8 cellular contexts compared by ENCODE assay signal in the genomic region with DNA sequence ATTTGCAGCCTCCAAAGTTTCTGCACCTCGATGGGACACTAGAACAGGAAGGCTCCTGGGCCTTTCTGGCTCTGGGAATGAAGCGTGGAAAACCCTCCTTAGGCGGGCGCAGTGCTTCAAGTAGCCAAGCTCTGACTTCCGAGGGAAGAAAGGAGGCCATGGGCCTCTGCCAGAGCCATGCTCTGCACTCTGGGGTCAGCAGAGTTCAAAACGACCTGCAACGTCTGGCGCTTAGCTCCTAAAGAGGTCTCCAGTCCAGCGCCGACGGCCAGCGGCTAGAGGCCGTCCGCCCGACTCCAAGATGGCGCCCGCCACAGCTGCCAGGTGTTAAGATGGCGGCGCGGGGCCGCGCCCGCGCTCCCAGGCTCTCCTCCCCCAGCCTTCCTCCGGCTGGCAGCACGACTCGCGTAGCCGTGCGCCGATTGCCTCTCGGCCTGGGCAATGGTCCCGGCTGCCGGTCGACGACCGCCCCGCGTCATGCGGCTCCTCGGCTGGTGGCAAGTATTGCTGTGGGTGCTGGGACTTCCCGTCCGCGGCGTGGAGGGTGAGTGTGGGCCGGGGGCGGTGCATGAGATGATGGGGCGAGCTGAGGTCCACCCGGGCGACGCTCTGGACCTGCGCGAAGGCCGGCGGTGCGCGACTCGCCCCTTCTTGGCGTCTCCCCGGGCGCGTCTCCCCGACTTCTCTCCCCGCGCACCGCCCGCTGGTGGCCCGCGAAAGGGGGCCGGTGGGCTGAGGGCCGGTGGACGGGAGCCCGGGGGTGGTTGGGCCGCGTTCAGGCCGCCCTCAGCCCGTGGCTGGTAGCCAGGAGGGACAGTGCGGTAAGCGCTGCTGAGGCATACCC. TPM values are rescaled to one million over a fixed set of nuclear protein-coding genes. Genes with fewer than 3 reads are reported as not detected.
DNase-seq lines count a peak whose midpoint lies in the region; ATAC-seq and TF ChIP-seq lines count a peak whose summit lies in the region.

TSS of gene TXNDC15 (plus strand) at position 385 of the 844 bp plus-strand sequence. CDS start at position 442, 57 bp downstream.

- TF ChIP-seq CTCF in GM10248 (IDR thresholded peaks at IDR 0.05; ENCODE audit: control extremely low read depth, extremely low read depth, low read depth, missing control alignments) (no peak), HFFc6 (IDR thresholded peaks at IDR 0.05) (0 out of 2 replicates have a peak, but pooled peaks have one; percentile 8), adrenal gland (IDR thresholded peaks at IDR 0.05) (no peak), progenitor cell of endocrine pancreas (IDR thresholded peaks at IDR 0.05; ENCODE audit: unreplicated experiment) (no peak), upper lobe of right lung (IDR thresholded peaks at IDR 0.05) (no peak)

- ATAC-seq in left cardiac atrium (peak; percentile 96 to 98), upper lobe of right lung (peak; percentile 98)

- H3K27ac ChIP-seq in adrenal gland (peak within 1 kb of the TSS; percentile 80 to 98 (median 92)), upper lobe of right lung (peak within 1 kb of the TSS; percentile 93)

- DNase-seq in GM10248 (ENCODE audit: extremely low spot score): peak; percentile 91
- DNase-seq in HFFc6: peak; percentile 72
- peak; percentile 15 for DNase-seq in NCI-H1048 (lab: John Stamatoyannopoulos, UW)
- DNase-seq in T-helper 1 cell: peak; percentile 57 to 86 (median 71)
- DNase-seq in adrenal gland: peak; percentile 87 to 95 (median 87)
- DNase-seq in left cardiac atrium: peak; percentile 92
- peak; percentile 70 for DNase-seq in progenitor cell of endocrine pancreas (ENCODE audit: low spot score, unreplicated experiment)
- DNase-seq in upper lobe of right lung: peak; percentile 95

- peak within 1 kb of the TSS; percentile 93 for H3K4me3 Mint-ChIP-seq in HFFc6
- H3K4me3 Mint-ChIP-seq in progenitor cell of endocrine pancreas (ENCODE audit: low read depth): peak within 1 kb of the TSS; percentile 93

- H3K4me3 ChIP-seq in adrenal gland (peak within 1 kb of the TSS; percentile 72 to 90 (median 78)), upper lobe of right lung (peak within 1 kb of the TSS; percentile 93)

- H3K9me3 Mint-ChIP-seq in HFFc6 (no peaks in the 10 kb centered on the region), progenitor cell of endocrine pancreas (ENCODE audit: low read depth) (no peaks in the 10 kb centered on the region)

- H3K9me3 ChIP-seq in adrenal gland (replicated peaks in 1 of 3): no peaks in the 10 kb centered on the region
- H3K9me3 ChIP-seq in upper lobe of right lung: no peaks in the 10 kb centered on the region

- H3K27me3 ChIP-seq in adrenal gland (no peaks in the 10 kb centered on the region), upper lobe of right lung (no peaks in the 10 kb centered on the region)

- intact Hi-C loops in adrenal gland (cut with DNase I) (no loop called here), left cardiac atrium (cut with DNase I) (loop anchor here in 1 of 2 donors (2.0 kb wide), 1 partner anchor 31 kb away; the partner anchor contains the start of gene PCBD2), upper lobe of right lung (cut with DNase I) (no loop called here)

- POLR2A ChIA-PET in GM10248 (lab: Yijun Ruan, JAX): interaction anchor here (0.5 to 2.0 kb wide), 3 partner anchors 11 to 137 kb away, joined by 5 to 6 read pairs (median 5); partner anchors contain the start of gene C5orf24

- WGBS in adrenal gland, 4 donors: 2 to 7% (median 3%) methylated on average over 15 to 79 of the region's 79 CpGs

- TF ChIP-seq POLR2A in adrenal gland (IDR thresholded peaks at IDR 0.05): peak; percentile 43 to 82

- CTCF ChIA-PET in GM10248 (lab: Yijun Ruan, JAX): interaction anchor here (1.0 to 2.7 kb wide), 4 partner anchors 9 to 30 kb away, joined by 3 to 11 read pairs (median 6); partner anchors contain the start of gene PCBD2

- H3K36me3 Mint-ChIP-seq in HFFc6 (ENCODE audit: low read depth) (peaks cover 14% of the 10 kb centered on the region), progenitor cell of endocrine pancreas (ENCODE audit: insufficient read depth) (peaks cover 3% of the 10 kb centered on the region)

- H3K27ac Mint-ChIP-seq in HFFc6: peak within 1 kb of the TSS; percentile 99
- peak within 1 kb of the TSS; percentile 97 for H3K27ac Mint-ChIP-seq in progenitor cell of endocrine pancreas

- no peaks in the 10 kb centered on the region for H3K36me3 ChIP-seq in adrenal gland (replicated peaks in 1 of 2)
- no peaks in the 10 kb centered on the region for H3K36me3 ChIP-seq in upper lobe of right lung

- H3K4me1 ChIP-seq in adrenal gland (replicated peaks in 1 of 2) (peaks cover 0 to 37% of the 10 kb centered on the region in 2 donors), upper lobe of right lung (peaks cover 14% of the 10 kb centered on the region)

- H3K27me3 Mint-ChIP-seq in HFFc6 (ENCODE audit: insufficient read depth) (no peaks in the 10 kb centered on the region; the same call in 1 of the 2 replicates), progenitor cell of endocrine pancreas (no peaks in the 10 kb centered on the region)

- peaks cover 28% of the 10 kb centered on the region for H3K4me1 Mint-ChIP-seq in HFFc6 (ENCODE audit: low read depth)
- peaks cover 21% of the 10 kb centered on the region for H3K4me1 Mint-ChIP-seq in progenitor cell of endocrine pancreas (ENCODE audit: low read depth)

RNA-seq across cellular contexts. Expression of gene TXNDC15, which starts in this region (rescaled TPM):
- 100 to 1,000 TPM; 106 to 127 (median 125) TPM for total RNA-seq in HFFc6 (2021; fragmentation: NEBNext Ultra II Directional; extraction: Animal tissue kit (Norgen Biotek cat#: 25700))
- 100 to 1,000 TPM in 4 of 8 donors, 10 to 100 TPM in 4; 62.2 to 267 (median 101) TPM for total RNA-seq in adrenal gland
- 100 to 1,000 TPM in 1 of 3 donors, 10 to 100 TPM in 2; 56.4 to 195 (median 82.7) TPM for polyA plus RNA-seq in adrenal gland
- 10 to 100 TPM; 56.3 to 69.2 TPM for total RNA-seq in left cardiac atrium
- total RNA-seq in progenitor cell of endocrine pancreas: 43.9 and 46.5 TPM in 2 replicates
- total RNA-seq in upper lobe of right lung: 60.6 TPM

Comparison
In these comparisons a context has a peak if more than half of its experiments do, and no peak if none do; other contexts are left out.
1. Peak in every context shown above with its lines: DNase-seq, ATAC-seq, H3K4me3 ChIP-seq and H3K27ac ChIP-seq.
2. DNase-seq: peak in every context shown above with its lines; median percentile 95 in upper lobe of right lung; 92 in left cardiac atrium; 91 in GM10248; 87 in adrenal gland; 72 in HFFc6; 71 in T-helper 1 cell; 70 in progenitor cell of endocrine pancreas; 15 in NCI-H1048.